12 cellular contexts compared by ENCODE assay signal in genomic region chr3:32410367-32411246, GRCh38. TPM values are rescaled to one million over a fixed set of nuclear protein-coding genes. Genes with fewer than 3 reads are reported as not detected.
DNase-seq lines count a peak whose midpoint lies in the region; ATAC-seq lines count a peak whose summit lies in the region.
"Had no signal": no experiment of that assay in that cellular context is flagged by ENCODE, and none has a peak within 500 bp of the region (broad histone marks: within the 10 kb centered on the region; RNA-seq: fewer than 3 reads in every experiment).

No MANE protein-coding gene starts in this region.

- H3K36me3 Mint-ChIP-seq in stimulated activated effector memory CD8-positive, alpha-beta T cell treated with anti-CD3 and anti-CD28 coated beads, Interleukin-12 subunit alpha, Interleukin-12 subunit beta, amount 100 ng/mL, for 72 hours: no peaks in the 10 kb centered on the region

- no peak for ATAC-seq in stimulated activated effector memory CD8-positive, alpha-beta T cell treated with anti-CD3 and anti-CD28 coated beads, Interleukin-12 subunit alpha, Interleukin-12 subunit beta, amount 100 ng/mL, for 72 hours
- no peak for ATAC-seq in HG03521 (IDR thresholded peaks at IDR 0.05; ENCODE audit: unreplicated experiment)
- no peak for ATAC-seq in GM19328 (IDR thresholded peaks at IDR 0.05; ENCODE audit: unreplicated experiment)
- ATAC-seq: esophagus mucosa had no signal

- DNase-seq in NCI-H510A treated with DMSO at 0.1 percent for 48 hours (lab: John Stamatoyannopoulos, UW): peak; percentile 58
- no peak for DNase-seq in NCI-H510A (lab: John Stamatoyannopoulos, UW)
- DNase-seq in RPMI7951 (ENCODE audit: low read depth): peak; percentile 14
- DNase-seq in epithelial cell of prostate (ENCODE audit: low read depth, low spot score): no peak
- no peak for DNase-seq in stimulated activated effector memory CD8-positive, alpha-beta T cell treated with anti-CD3 and anti-CD28 coated beads, Interleukin-12 subunit alpha, Interleukin-12 subunit beta, amount 100 ng/mL, for 72 hours (ENCODE audit: low spot score in 2 of 2)
- no peak for DNase-seq in stimulated activated CD4-positive, alpha-beta T cell treated with anti-CD3 and anti-CD28 coated beads, Interleukin-4, amount 100 ng/mL, for 24 hours
- DNase-seq: brain microvascular endothelial cell, NCI-H1417 treated with DMSO at 0.1 percent for 48 hours had no signal

- H3K27ac ChIP-seq in epithelial cell of prostate: peak overlapping the region; percentile 23
- H3K27ac ChIP-seq: brain microvascular endothelial cell had no signal

- H3K9me3 Mint-ChIP-seq in stimulated activated effector memory CD8-positive, alpha-beta T cell treated with anti-CD3 and anti-CD28 coated beads, Interleukin-12 subunit alpha, Interleukin-12 subunit beta, amount 100 ng/mL, for 72 hours: no peaks in the 10 kb centered on the region

- H3K4me1 Mint-ChIP-seq in stimulated activated effector memory CD8-positive, alpha-beta T cell treated with anti-CD3 and anti-CD28 coated beads, Interleukin-12 subunit alpha, Interleukin-12 subunit beta, amount 100 ng/mL, for 72 hours: peaks cover 46% of the 10 kb centered on the region

- no peak overlapping the region for H3K4me3 Mint-ChIP-seq in stimulated activated effector memory CD8-positive, alpha-beta T cell treated with anti-CD3 and anti-CD28 coated beads, Interleukin-12 subunit alpha, Interleukin-12 subunit beta, amount 100 ng/mL, for 72 hours

- peak overlapping the region; percentile 7 for H3K27ac Mint-ChIP-seq in stimulated activated effector memory CD8-positive, alpha-beta T cell treated with anti-CD3 and anti-CD28 coated beads, Interleukin-12 subunit alpha, Interleukin-12 subunit beta, amount 100 ng/mL, for 72 hours

RNA-seq across cellular contexts. Expression of gene CMTM7, which starts 19.0 kb away (rescaled TPM):
- 24.5 and 26.2 TPM in 2 replicates for total RNA-seq in RPMI7951 (2014; rRNA removed; shearing (Covaris generic))
- total RNA-seq: A673 had no signal

Comparison
In these comparisons a context has a peak if more than half of its experiments do, and no peak if none do; other contexts are left out.
1. DNase-seq: peak in NCI-H510A treated with DMSO at 0.1 percent for 48 hours (single experiment) and RPMI7951 (single experiment); none in NCI-H510A (single experiment), epithelial cell of prostate (single experiment), stimulated activated effector memory CD8-positive, alpha-beta T cell treated with anti-CD3 and anti-CD28 coated beads, Interleukin-12 subunit alpha, Interleukin-12 subunit beta, amount 100 ng/mL, for 72 hours (0 of 2) and stimulated activated CD4-positive, alpha-beta T cell treated with anti-CD3 and anti-CD28 coated beads, Interleukin-4, amount 100 ng/mL, for 24 hours (single experiment).